In genomic region chr1:149103109-149104081, GRCh38 we compare ENCODE assay signal across 8 cellular contexts. TPM values are rescaled to one million over a fixed set of nuclear protein-coding genes. Genes with fewer than 3 reads are reported as not detected.
DNase-seq lines count a peak whose midpoint lies in the region; ATAC-seq and TF ChIP-seq lines count a peak whose summit lies in the region.
"Not testable (repeated sequence)": the region's sequence is repeated elsewhere in the genome, so short reads cannot be mapped to it uniquely, and the experiment has no call there.

Gene NBPF9 (minus strand): TSS chr1:149103551. CDS start chr1:149082139, 21,412 bp downstream.

- H3K27ac Mint-ChIP-seq in T-helper 1 cell treated with Interleukin-12 subunit alpha and Interleukin-12 subunit beta and Interleukin-4 antibody, amounts not matched to agents 30 μg/mL and 1 μg/mL, for 36 hours, result peak within 1 kb of the TSS; percentile 99

- H3K4me1 ChIP-seq in HEK293 (ENCODE audit: control insufficient read depth, insufficient read depth, low read length); adipocyte (ENCODE audit: control insufficient read depth, insufficient read depth, low read length); ovary (ENCODE audit: insufficient read depth): not testable (repeated sequence)

- intact Hi-C loops in Right ventricle myocardium inferior (cut with DNase I); ovary (cut with DNase I): not testable (repeated sequence)

- WGBS in ovary, 3 donors, result 1% methylated on average over 19 to 47 of the region's 85 CpGs; no CpG with 5 or more reads in 1 of the 3 donors

- H3K4me1 Mint-ChIP-seq in T-helper 1 cell treated with Interleukin-12 subunit alpha and Interleukin-12 subunit beta and Interleukin-4 antibody, amounts not matched to agents 30 μg/mL and 1 μg/mL, for 36 hours (ENCODE audit: low read depth), result not testable (repeated sequence)

- not testable (repeated sequence) for H3K36me3 ChIP-seq in HEK293 (ENCODE audit: control insufficient read depth in 2 of 2, insufficient read depth in 1 of 2, low read length in 2 of 2); adipocyte (ENCODE audit: control insufficient read depth, insufficient read depth, low read length, severe bottlenecking); ovary

- H3K27me3 Mint-ChIP-seq in T-helper 1 cell treated with Interleukin-12 subunit alpha and Interleukin-12 subunit beta and Interleukin-4 antibody, amounts not matched to agents 30 μg/mL and 1 μg/mL, for 36 hours (ENCODE audit: low read depth), result not testable (repeated sequence)

- H3K27ac ChIP-seq in HEK293 (ENCODE audit: extremely low read depth, low read depth, low read length) (peak within 1 kb of the TSS; percentile 37; the same call in 1 of the 2 replicates), ovary (peak within 1 kb of the TSS; percentile 79)
- not testable (repeated sequence) for H3K27ac ChIP-seq in substantia nigra (ENCODE audit: low read depth, low read length, poor library complexity, severe bottlenecking)

- CTCF ChIA-PET in HEK293 (lab: Yijun Ruan, JAX), result not testable (repeated sequence)

- not testable (repeated sequence) for TF ChIP-seq CTCF in HEK293 (tag by site-specific recombination; IDR thresholded peaks at IDR 0.05); ovary (IDR thresholded peaks at IDR 0.05)

- POLR2A ChIA-PET in HEK293 (lab: Yijun Ruan, JAX), result not testable (repeated sequence)

- TF ChIP-seq POLR2A in ovary (IDR thresholded peaks at IDR 0.05), result not testable (repeated sequence)

- not testable (repeated sequence) for H3K9me3 Mint-ChIP-seq in T-helper 1 cell treated with Interleukin-12 subunit alpha and Interleukin-12 subunit beta and Interleukin-4 antibody, amounts not matched to agents 30 μg/mL and 1 μg/mL, for 36 hours

- DNase-seq in GM04504 (ENCODE audit: low read depth) (peak; percentile 20), LoVo (ENCODE audit: low spot score) (peak; percentile 32), adipocyte (ENCODE audit: low read depth) (peak; percentile 57), Right ventricle myocardium inferior (ENCODE audit: missing footprints) (peak; percentile 75), ovary (peak; percentile 53 to 75 (median 64)), substantia nigra (lab: John Stamatoyannopoulos, UW) (peak in 27 of 49 donors; percentile 0 to 60 (median 12))

- peak within 1 kb of the TSS; percentile 99 for H3K4me3 Mint-ChIP-seq in T-helper 1 cell treated with Interleukin-12 subunit alpha and Interleukin-12 subunit beta and Interleukin-4 antibody, amounts not matched to agents 30 μg/mL and 1 μg/mL, for 36 hours

- peak; percentile 100 for ATAC-seq in Right ventricle myocardium inferior

- not testable (repeated sequence) for H3K9me3 ChIP-seq in HEK293 (ENCODE audit: control insufficient read depth, insufficient read depth, low read depth, low read length); adipocyte (ENCODE audit: control insufficient read depth, low read length); ovary

- peak within 1 kb of the TSS; percentile 40 for H3K4me3 ChIP-seq in HEK293 (ENCODE audit: low read depth, low read length)
- H3K4me3 ChIP-seq in adipocyte (ENCODE audit: low read length), result peak within 1 kb of the TSS; percentile 66
- H3K4me3 ChIP-seq in ovary, result peak within 1 kb of the TSS; percentile 39

- H3K27me3 ChIP-seq in adipocyte (replicated peaks; ENCODE audit: control insufficient read depth, insufficient read depth, low read length); ovary: not testable (repeated sequence)

- H3K36me3 Mint-ChIP-seq in T-helper 1 cell treated with Interleukin-12 subunit alpha and Interleukin-12 subunit beta and Interleukin-4 antibody, amounts not matched to agents 30 μg/mL and 1 μg/mL, for 36 hours (ENCODE audit: low read depth), result not testable (repeated sequence)

- TF ChIP-seq EP300 in ovary (IDR thresholded peaks at IDR 0.05), result not testable (repeated sequence)

- peak within 1 kb of the TSS; percentile 51 for H3K9ac ChIP-seq in adipocyte (ENCODE audit: low read length)

TF ChIP-seq in HEK293, 187 proteins besides CTCF, POLR2A, EP300 and RAD21:
- TF ChIP-seq ZSCAN30 (tag by site-specific recombination; IDR thresholded peaks at IDR 0.05) (0 out of 2 replicates have a peak, but pooled peaks have one; percentile 30), ZNF341 (tag by site-specific recombination; IDR thresholded peaks at IDR 0.05; ENCODE audit: low read depth) (peak; percentile 48), ZBTB17 (tag by site-specific recombination; IDR thresholded peaks at IDR 0.05) (0 out of 2 replicates have a peak, but pooled peaks have one; percentile 53), ZBTB26 (tag by site-specific recombination; optimal IDR thresholded peaks at IDR 0.05) (peak; percentile 74), SCRT2 (tag by site-specific recombination; IDR thresholded peaks at IDR 0.05) (peak; percentile 71)

RNA-seq across cellular contexts. Expression of gene NBPF9, which starts in this region (rescaled TPM):
- total RNA-seq in Right ventricle myocardium inferior (4.2 TPM), ovary (10 to 100 TPM in 5 of 7 donors, 1 to 10 TPM in 2; 8.0 to 20.3 (median 16.2) TPM)
- polyA plus RNA-seq in ovary, result 10 to 100 TPM in 1 of 2 donors, 1 to 10 TPM in 1; 8.2 to 14.9 TPM

Comparison
In these comparisons a context has a peak if more than half of its experiments do, and no peak if none do; other contexts are left out.
1. DNase-seq: peak in every context shown above with its lines; median percentile 75 in Right ventricle myocardium inferior; 64 in ovary; 57 in adipocyte; 32 in LoVo; 20 in GM04504; 12 in substantia nigra.